11 cellular contexts compared by ENCODE assay signal in the genomic region with DNA sequence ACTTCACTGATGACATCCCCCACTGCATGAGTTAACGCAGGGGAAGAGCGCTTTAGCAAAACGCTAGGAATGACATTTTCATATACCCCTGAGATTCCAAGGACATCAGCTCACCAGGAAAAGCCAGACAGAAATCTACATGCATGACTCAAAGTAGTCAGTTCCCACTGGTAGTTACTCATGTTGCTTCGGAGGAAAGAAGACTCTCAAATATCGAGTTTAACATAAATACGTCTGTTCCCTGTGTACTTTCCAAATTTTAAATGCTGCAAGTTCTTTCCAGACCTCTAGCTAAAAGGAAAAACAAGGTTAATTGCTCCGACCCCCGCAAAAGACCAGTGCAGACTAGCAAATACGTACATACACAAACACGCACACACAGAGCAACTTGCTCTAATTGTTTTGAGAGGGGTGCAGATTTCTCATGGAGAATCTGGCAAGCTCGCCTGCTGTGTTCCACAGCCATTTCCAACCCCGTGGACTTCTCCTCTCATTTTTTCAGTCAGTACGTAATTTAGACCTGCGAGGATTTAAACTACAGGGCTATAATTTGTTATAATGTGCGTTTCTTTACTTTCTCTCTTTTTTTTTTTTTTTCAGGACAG.
DNase-seq lines count a peak whose midpoint lies in the region; TF ChIP-seq lines count a peak whose summit lies in the region.
"Had no signal": no experiment of that assay in that cellular context is flagged by ENCODE, and none has a peak within 500 bp of the region (broad histone marks: within the 10 kb centered on the region; RNA-seq: fewer than 3 reads in every experiment).

No MANE protein-coding gene starts in this region.

- peak; percentile 71 for DNase-seq in AG08395 (ENCODE audit: low spot score)
- DNase-seq in SK-N-SH: no peak
- DNase-seq in fibroblast of pulmonary artery (ENCODE audit: low read depth): peak; percentile 75
- no peak for DNase-seq in osteocyte (ENCODE audit: extremely low spot score, unreplicated experiment)
- no peak for DNase-seq in NCI-H146 (lab: John Stamatoyannopoulos, UW)
- DNase-seq in neural progenitor cell (ENCODE audit: low spot score): no peak
- no peak for DNase-seq in activated CD4-positive, alpha-beta T cell treated with anti-CD3 and anti-CD28 coated beads for 4 hours
- no peak for DNase-seq in activated CD4-positive, CD25-positive, alpha-beta regulatory T cell (lab: John Stamatoyannopoulos, UW)
- DNase-seq: heart right ventricle, NCI-H524, spleen had no signal

- H3K27ac ChIP-seq in SK-N-SH (ENCODE audit: low read depth in 2 of 2, low read length in 1 of 2) (peak overlapping the region in 1 of 2 experiments; percentile 93; a peak in 2 of 4 replicates), neural progenitor cell (no peak overlapping the region)

- POLR2A ChIA-PET in SK-N-SH (lab: Yijun Ruan, JAX): interaction anchor here (0.7 kb wide), 1 partner anchor 678 kb away, joined by 3 read pairs; no protein-coding TSS in a partner anchor

- no peaks in the 10 kb centered on the region for H3K9me2 ChIP-seq in SK-N-SH

- peaks cover 0 to 4% of the 10 kb centered on the region in 2 experiments for H3K36me3 ChIP-seq in SK-N-SH (replicated peaks in 1 of 2; ENCODE audit: control insufficient read depth in 1 of 2, insufficient read depth in 2 of 2, low read length in 1 of 2)
- no peaks in the 10 kb centered on the region for H3K36me3 ChIP-seq in neural progenitor cell
- H3K36me3 ChIP-seq: heart right ventricle, spleen had no signal

- TF ChIP-seq CTCF in SK-N-SH (IDR thresholded peaks at IDR 0.05): no peak
- TF ChIP-seq CTCF in fibroblast of pulmonary artery (IDR thresholded peaks at IDR 0.05; ENCODE audit: low read length, missing control alignments): no peak
- no peak for TF ChIP-seq CTCF in osteocyte (IDR thresholded peaks at IDR 0.05)
- no peak for TF ChIP-seq CTCF in neural progenitor cell (IDR thresholded peaks at IDR 0.05)

- H3K9me3 ChIP-seq in SK-N-SH: no peaks in the 10 kb centered on the region
- no peaks in the 10 kb centered on the region for H3K9me3 ChIP-seq in neural progenitor cell (ENCODE audit: low read depth)
- H3K9me3 ChIP-seq: spleen had no signal

- H4K20me1 ChIP-seq in SK-N-SH (ENCODE audit: insufficient read depth): no peaks in the 10 kb centered on the region
- no peaks in the 10 kb centered on the region for H4K20me1 ChIP-seq in neural progenitor cell (ENCODE audit: low read depth)

- H3K27me3 Mint-ChIP-seq in osteocyte (ENCODE audit: unreplicated experiment): no peaks in the 10 kb centered on the region
- peaks cover 3% of the 10 kb centered on the region for H3K27me3 Mint-ChIP-seq in neural progenitor cell (ENCODE audit: insufficient read depth, low read depth)

- peak overlapping the region; percentile 47; the same call in 1 of the 2 replicates for H3K9ac ChIP-seq in SK-N-SH
- no peak overlapping the region for H3K9ac ChIP-seq in neural progenitor cell

- no peak for TF ChIP-seq RAD21 in SK-N-SH (IDR thresholded peaks at IDR 0.05; ENCODE audit: low read length)

- H3K4me3 ChIP-seq in SK-N-SH (ENCODE audit: low read depth in 2 of 2, low read length in 1 of 2) (0 out of 4 replicates have a peak overlapping the region, but pooled peaks of 1 of the 2 experiments have one; percentile 31), fibroblast of pulmonary artery (replicated peaks; ENCODE audit: low read depth, low read length) (no peak overlapping the region), neural progenitor cell (no peak overlapping the region)
- H3K4me3 ChIP-seq: heart right ventricle, spleen had no signal

- peak overlapping the region; percentile 48 for H3K4me3 Mint-ChIP-seq in osteocyte (ENCODE audit: unreplicated experiment)
- H3K4me3 Mint-ChIP-seq in neural progenitor cell: no peak overlapping the region

- no peaks in the 10 kb centered on the region for H3K79me2 ChIP-seq in SK-N-SH (ENCODE audit: insufficient read depth)
- no peaks in the 10 kb centered on the region for H3K79me2 ChIP-seq in neural progenitor cell (ENCODE audit: low read depth)

- H3K4me1 ChIP-seq in SK-N-SH (ENCODE audit: control insufficient read depth in 1 of 2, insufficient read depth in 2 of 2, low read depth in 1 of 2, low read length in 1 of 2): peaks cover 28 to 41% of the 10 kb centered on the region in 2 experiments
- peaks cover 44% of the 10 kb centered on the region for H3K4me1 ChIP-seq in neural progenitor cell

- peak overlapping the region; percentile 28 for H3K4me2 ChIP-seq in SK-N-SH
- no peak overlapping the region for H3K4me2 ChIP-seq in neural progenitor cell

- H3K36me3 Mint-ChIP-seq in osteocyte (ENCODE audit: unreplicated experiment) (no peaks in the 10 kb centered on the region), neural progenitor cell (no peaks in the 10 kb centered on the region)

- no peaks in the 10 kb centered on the region for H3K9me3 Mint-ChIP-seq in osteocyte (ENCODE audit: unreplicated experiment)
- peaks cover 4% of the 10 kb centered on the region for H3K9me3 Mint-ChIP-seq in neural progenitor cell

- H2AFZ ChIP-seq in SK-N-SH (ENCODE audit: low read depth) (peak overlapping the region; percentile 35; the same call in 1 of the 2 replicates), neural progenitor cell (replicated peaks) (no peak overlapping the region)

- peaks cover 57% of the 10 kb centered on the region for H3K4me1 Mint-ChIP-seq in osteocyte (ENCODE audit: unreplicated experiment)
- peaks cover 45% of the 10 kb centered on the region for H3K4me1 Mint-ChIP-seq in neural progenitor cell

- peaks cover 44% of the 10 kb centered on the region for H3F3A ChIP-seq in SK-N-SH (replicated peaks; ENCODE audit: insufficient read depth)
- no peaks in the 10 kb centered on the region for H3F3A ChIP-seq in neural progenitor cell (ENCODE audit: low read depth)

- 58% methylated on average over 15 of the region's 15 CpGs for WGBS in SK-N-SH (ENCODE audit: low lambda C conversion rate)

- TF ChIP-seq EP300 in SK-N-SH (IDR thresholded peaks at IDR 0.05; ENCODE audit: borderline replicate concordance in 1 of 2, low read depth in 1 of 2, low read length in 1 of 2): peak in 1 of 2 experiments; percentile 73; a peak in 1 of 4 replicates

- H3K27ac Mint-ChIP-seq in osteocyte (ENCODE audit: unreplicated experiment) (peak overlapping the region; percentile 84), neural progenitor cell (no peak overlapping the region)

- CTCF ChIA-PET in SK-N-SH (lab: Yijun Ruan, JAX): interaction anchor here (1.2 kb wide), 1 partner anchor 310 kb away, joined by 3 read pairs; no protein-coding TSS in a partner anchor

- no peaks in the 10 kb centered on the region for H3K27me3 ChIP-seq in SK-N-SH (ENCODE audit: insufficient read depth)
- no peaks in the 10 kb centered on the region for H3K27me3 ChIP-seq in neural progenitor cell
- H3K27me3 ChIP-seq: heart right ventricle, spleen had no signal

TF ChIP-seq in SK-N-SH, 30 proteins besides CTCF, POLR2A, EP300 and RAD21:
- no peak for TF ChIP-seq FOXM1 (IDR thresholded peaks at IDR 0.05; ENCODE audit: low read depth)
- no peak for TF ChIP-seq MEF2A (IDR thresholded peaks at IDR 0.05; ENCODE audit: borderline replicate concordance, low read depth)
- TF ChIP-seq YY1 (IDR thresholded peaks at IDR 0.05; ENCODE audit: low read depth): no peak
- TF ChIP-seq FOSL2 (IDR thresholded peaks at IDR 0.05; ENCODE audit: borderline replicate concordance, low read depth): peak; percentile 88
- no peak for TF ChIP-seq EZH2phosphoT487 (IDR thresholded peaks at IDR 0.05; ENCODE audit: borderline replicate concordance, low read depth)
- TF ChIP-seq, protein P1, sequence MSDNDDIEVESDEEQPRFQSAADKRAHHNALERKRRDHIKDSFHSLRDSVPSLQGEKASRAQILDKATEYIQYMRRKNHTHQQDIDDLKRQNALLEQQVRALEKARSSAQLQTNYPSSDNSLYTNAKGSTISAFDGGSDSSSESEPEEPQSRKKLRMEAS (IDR thresholded peaks at IDR 0.05; ENCODE audit: low read depth): peak; percentile 53; the same call in 1 of the 2 replicates
- peak; percentile 61 for TF ChIP-seq NFIC (IDR thresholded peaks at IDR 0.05; ENCODE audit: borderline replicate concordance)
- TF ChIP-seq NRF1 (IDR thresholded peaks at IDR 0.05; ENCODE audit: low read depth, low read length): no peak
- peak; percentile 72 for TF ChIP-seq TCF12 (IDR thresholded peaks at IDR 0.05)
- TF ChIP-seq MXI1 (IDR thresholded peaks at IDR 0.05; ENCODE audit: low read depth, low read length): no peak
- peak; percentile 64; the same call in 1 of the 2 replicates for TF ChIP-seq TEAD4 (IDR thresholded peaks at IDR 0.05; ENCODE audit: borderline replicate concordance, insufficient read depth)
- TF ChIP-seq, protein P2, sequence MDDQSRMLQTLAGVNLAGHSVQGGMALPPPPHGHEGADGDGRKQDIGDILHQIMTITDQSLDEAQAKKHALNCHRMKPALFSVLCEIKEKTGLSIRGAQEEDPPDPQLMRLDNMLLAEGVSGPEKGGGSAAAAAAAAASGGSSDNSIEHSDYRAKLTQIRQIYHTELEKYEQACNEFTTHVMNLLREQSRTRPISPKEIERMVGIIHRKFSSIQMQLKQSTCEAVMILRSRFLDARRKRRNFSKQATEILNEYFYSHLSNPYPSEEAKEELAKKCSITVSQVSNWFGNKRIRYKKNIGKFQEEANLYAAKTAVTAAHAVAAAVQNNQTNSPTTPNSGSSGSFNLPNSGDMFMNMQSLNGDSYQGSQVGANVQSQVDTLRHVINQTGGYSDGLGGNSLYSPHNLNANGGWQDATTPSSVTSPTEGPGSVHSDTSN (IDR thresholded peaks at IDR 0.05): peak; percentile 72
- peak; percentile 70 for TF ChIP-seq JUND (IDR thresholded peaks at IDR 0.05)
- TF ChIP-seq FOXJ3 (CRISPR knock-in tag; IDR thresholded peaks at IDR 0.05): no peak
- TF ChIP-seq, protein P3, sequence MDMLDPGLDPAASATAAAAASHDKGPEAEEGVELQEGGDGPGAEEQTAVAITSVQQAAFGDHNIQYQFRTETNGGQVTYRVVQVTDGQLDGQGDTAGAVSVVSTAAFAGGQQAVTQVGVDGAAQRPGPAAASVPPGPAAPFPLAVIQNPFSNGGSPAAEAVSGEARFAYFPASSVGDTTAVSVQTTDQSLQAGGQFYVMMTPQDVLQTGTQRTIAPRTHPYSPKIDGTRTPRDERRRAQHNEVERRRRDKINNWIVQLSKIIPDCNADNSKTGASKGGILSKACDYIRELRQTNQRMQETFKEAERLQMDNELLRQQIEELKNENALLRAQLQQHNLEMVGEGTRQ (IDR thresholded peaks at IDR 0.05; ENCODE audit: borderline replicate concordance, low read depth, low read length): no peak
TF ChIP-seq in SK-N-SH: peak in this region for 7.

Comparison
In these comparisons a context has a peak if more than half of its experiments do, and no peak if none do; other contexts are left out.
1. DNase-seq: peak in AG08395 (single experiment) and fibroblast of pulmonary artery (single experiment); none in SK-N-SH (single experiment), osteocyte (single experiment), NCI-H146 (single experiment), neural progenitor cell (single experiment), activated CD4-positive, alpha-beta T cell treated with anti-CD3 and anti-CD28 coated beads for 4 hours (0 of 2) and activated CD4-positive, CD25-positive, alpha-beta regulatory T cell (0 of 4).